In the genomic region with DNA sequence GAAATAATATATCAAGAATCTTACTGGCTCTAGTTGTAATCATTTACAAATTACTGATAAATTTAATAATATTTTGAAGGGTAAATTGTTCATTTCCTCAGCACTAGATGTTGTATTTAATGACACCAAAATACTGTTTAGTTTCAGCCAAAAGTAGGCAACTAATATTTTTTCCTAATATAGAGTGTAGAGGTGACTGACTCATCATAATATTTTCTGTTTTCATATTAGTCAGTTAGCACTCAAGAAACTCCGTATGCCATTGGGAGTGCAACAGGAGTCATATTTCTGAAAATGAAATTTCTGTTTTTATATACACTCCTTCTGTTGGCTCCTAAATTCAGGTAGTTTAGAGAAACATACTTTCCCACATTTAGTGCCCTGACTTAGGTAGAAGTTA, we compare ENCODE assay signal across 1 cellular context.
A peak's percentile ranks its signal among the peaks of the same experiment; 100 is the strongest.
TF ChIP-seq lines count a peak whose summit lies in the region.

No MANE protein-coding gene starts in this region.

TF ChIP-seq in GM12878, 131 proteins besides CTCF, POLR2A, EP300 and RAD21 (continued from another document and continues in another):
- TF ChIP-seq, protein P1, sequence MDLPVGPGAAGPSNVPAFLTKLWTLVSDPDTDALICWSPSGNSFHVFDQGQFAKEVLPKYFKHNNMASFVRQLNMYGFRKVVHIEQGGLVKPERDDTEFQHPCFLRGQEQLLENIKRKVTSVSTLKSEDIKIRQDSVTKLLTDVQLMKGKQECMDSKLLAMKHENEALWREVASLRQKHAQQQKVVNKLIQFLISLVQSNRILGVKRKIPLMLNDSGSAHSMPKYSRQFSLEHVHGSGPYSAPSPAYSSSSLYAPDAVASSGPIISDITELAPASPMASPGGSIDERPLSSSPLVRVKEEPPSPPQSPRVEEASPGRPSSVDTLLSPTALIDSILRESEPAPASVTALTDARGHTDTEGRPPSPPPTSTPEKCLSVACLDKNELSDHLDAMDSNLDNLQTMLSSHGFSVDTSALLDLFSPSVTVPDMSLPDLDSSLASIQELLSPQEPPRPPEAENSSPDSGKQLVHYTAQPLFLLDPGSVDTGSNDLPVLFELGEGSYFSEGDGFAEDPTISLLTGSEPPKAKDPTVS (IDR thresholded peaks at IDR 0.05; ENCODE audit: low read depth, low read length) = no peak
- no peak for TF ChIP-seq MXI1 (IDR thresholded peaks at IDR 0.05; ENCODE audit: low read depth, low read length)
- peak; percentile 55 for TF ChIP-seq MEF2B (IDR thresholded peaks at IDR 0.05; ENCODE audit: partially characterized antibody, poor library complexity, severe bottlenecking)
- TF ChIP-seq FOS (IDR thresholded peaks at IDR 0.05; ENCODE audit: borderline replicate concordance, extremely low read depth, insufficient read length) = no peak
- TF ChIP-seq IRF4 (IDR thresholded peaks at IDR 0.05; ENCODE audit: low read depth, low read length) = no peak
- peak; percentile 71; the same call in 1 of the 2 replicates for TF ChIP-seq FOXM1 (IDR thresholded peaks at IDR 0.05; ENCODE audit: low read depth, low read length)
- TF ChIP-seq, protein P2, sequence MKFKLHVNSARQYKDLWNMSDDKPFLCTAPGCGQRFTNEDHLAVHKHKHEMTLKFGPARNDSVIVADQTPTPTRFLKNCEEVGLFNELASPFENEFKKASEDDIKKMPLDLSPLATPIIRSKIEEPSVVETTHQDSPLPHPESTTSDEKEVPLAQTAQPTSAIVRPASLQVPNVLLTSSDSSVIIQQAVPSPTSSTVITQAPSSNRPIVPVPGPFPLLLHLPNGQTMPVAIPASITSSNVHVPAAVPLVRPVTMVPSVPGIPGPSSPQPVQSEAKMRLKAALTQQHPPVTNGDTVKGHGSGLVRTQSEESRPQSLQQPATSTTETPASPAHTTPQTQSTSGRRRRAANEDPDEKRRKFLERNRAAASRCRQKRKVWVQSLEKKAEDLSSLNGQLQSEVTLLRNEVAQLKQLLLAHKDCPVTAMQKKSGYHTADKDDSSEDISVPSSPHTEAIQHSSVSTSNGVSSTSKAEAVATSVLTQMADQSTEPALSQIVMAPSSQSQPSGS (IDR thresholded peaks at IDR 0.05; ENCODE audit: low read length) = peak; percentile 64
- TF ChIP-seq, protein P3, sequence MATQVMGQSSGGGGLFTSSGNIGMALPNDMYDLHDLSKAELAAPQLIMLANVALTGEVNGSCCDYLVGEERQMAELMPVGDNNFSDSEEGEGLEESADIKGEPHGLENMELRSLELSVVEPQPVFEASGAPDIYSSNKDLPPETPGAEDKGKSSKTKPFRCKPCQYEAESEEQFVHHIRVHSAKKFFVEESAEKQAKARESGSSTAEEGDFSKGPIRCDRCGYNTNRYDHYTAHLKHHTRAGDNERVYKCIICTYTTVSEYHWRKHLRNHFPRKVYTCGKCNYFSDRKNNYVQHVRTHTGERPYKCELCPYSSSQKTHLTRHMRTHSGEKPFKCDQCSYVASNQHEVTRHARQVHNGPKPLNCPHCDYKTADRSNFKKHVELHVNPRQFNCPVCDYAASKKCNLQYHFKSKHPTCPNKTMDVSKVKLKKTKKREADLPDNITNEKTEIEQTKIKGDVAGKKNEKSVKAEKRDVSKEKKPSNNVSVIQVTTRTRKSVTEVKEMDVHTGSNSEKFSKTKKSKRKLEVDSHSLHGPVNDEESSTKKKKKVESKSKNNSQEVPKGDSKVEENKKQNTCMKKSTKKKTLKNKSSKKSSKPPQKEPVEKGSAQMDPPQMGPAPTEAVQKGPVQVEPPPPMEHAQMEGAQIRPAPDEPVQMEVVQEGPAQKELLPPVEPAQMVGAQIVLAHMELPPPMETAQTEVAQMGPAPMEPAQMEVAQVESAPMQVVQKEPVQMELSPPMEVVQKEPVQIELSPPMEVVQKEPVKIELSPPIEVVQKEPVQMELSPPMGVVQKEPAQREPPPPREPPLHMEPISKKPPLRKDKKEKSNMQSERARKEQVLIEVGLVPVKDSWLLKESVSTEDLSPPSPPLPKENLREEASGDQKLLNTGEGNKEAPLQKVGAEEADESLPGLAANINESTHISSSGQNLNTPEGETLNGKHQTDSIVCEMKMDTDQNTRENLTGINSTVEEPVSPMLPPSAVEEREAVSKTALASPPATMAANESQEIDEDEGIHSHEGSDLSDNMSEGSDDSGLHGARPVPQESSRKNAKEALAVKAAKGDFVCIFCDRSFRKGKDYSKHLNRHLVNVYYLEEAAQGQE (IDR thresholded peaks at IDR 0.05; ENCODE audit: low read depth, low read length) = no peak
- TF ChIP-seq ETV6 (conservative IDR thresholded peaks at IDR 0.05 in 1 of 2, IDR thresholded peaks at IDR 0.05 in 1 of 2; ENCODE audit: borderline replicate concordance in 1 of 2, low read depth in 1 of 2) = no peak
- TF ChIP-seq, protein P4, sequence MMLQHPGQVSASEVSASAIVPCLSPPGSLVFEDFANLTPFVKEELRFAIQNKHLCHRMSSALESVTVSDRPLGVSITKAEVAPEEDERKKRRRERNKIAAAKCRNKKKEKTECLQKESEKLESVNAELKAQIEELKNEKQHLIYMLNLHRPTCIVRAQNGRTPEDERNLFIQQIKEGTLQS (IDR thresholded peaks at IDR 0.05; ENCODE audit: borderline replicate concordance, extremely low read depth, low read depth, low read length) = no peak
- TF ChIP-seq DPF2 (IDR thresholded peaks at IDR 0.05) = 0 out of 2 replicates have a peak, but pooled peaks have one; percentile 28
- TF ChIP-seq RB1 (IDR thresholded peaks at IDR 0.05; ENCODE audit: borderline replicate concordance) = no peak
- TF ChIP-seq JUND (IDR thresholded peaks at IDR 0.05; ENCODE audit: low read depth, low read length) = no peak
- TF ChIP-seq ZSCAN29 (IDR thresholded peaks at IDR 0.05) = no peak
- TF ChIP-seq NR2C1 (IDR thresholded peaks at IDR 0.05) = no peak
- TF ChIP-seq MEF2A (IDR thresholded peaks at IDR 0.05; ENCODE audit: insufficient read depth, low read depth, low read length) = peak; percentile 79
- no peak for TF ChIP-seq STAT3 (IDR thresholded peaks at IDR 0.05; ENCODE audit: low read depth, low read length)
- TF ChIP-seq MYC (IDR thresholded peaks at IDR 0.05; ENCODE audit: insufficient read depth, insufficient read length, insufficient replicate concordance, low read length, severe bottlenecking) = no peak
- TF ChIP-seq JUNB (IDR thresholded peaks at IDR 0.05) = peak; percentile 91
- TF ChIP-seq RUNX3 (IDR thresholded peaks at IDR 0.05; ENCODE audit: low read length) = peak; percentile 50; the same call in 1 of the 2 replicates
- peak; percentile 88 for TF ChIP-seq NFIC (IDR thresholded peaks at IDR 0.05; ENCODE audit: low read depth, low read length)
- peak; percentile 24 to 70; a peak in 3 of 4 replicates for TF ChIP-seq IKZF2 (IDR thresholded peaks at IDR 0.05)
- no peak for TF ChIP-seq SUPT20H (IDR thresholded peaks at IDR 0.05; ENCODE audit: borderline replicate concordance, control insufficient read depth, low read depth, low read length)
- TF ChIP-seq STAT1 (conservative IDR thresholded peaks at IDR 0.05) = no peak
- no peak for TF ChIP-seq SREBF2 (IDR thresholded peaks at IDR 0.05; ENCODE audit: low read length)
- TF ChIP-seq MYB (IDR thresholded peaks at IDR 0.05; ENCODE audit: borderline replicate concordance, low read depth, low read length) = no peak
- no peak for TF ChIP-seq KDM1A (IDR thresholded peaks at IDR 0.05; ENCODE audit: borderline replicate concordance)
- no peak for TF ChIP-seq PAX5 (IDR thresholded peaks at IDR 0.05; ENCODE audit: borderline replicate concordance, low read depth, low read length)
- TF ChIP-seq, protein P5, sequence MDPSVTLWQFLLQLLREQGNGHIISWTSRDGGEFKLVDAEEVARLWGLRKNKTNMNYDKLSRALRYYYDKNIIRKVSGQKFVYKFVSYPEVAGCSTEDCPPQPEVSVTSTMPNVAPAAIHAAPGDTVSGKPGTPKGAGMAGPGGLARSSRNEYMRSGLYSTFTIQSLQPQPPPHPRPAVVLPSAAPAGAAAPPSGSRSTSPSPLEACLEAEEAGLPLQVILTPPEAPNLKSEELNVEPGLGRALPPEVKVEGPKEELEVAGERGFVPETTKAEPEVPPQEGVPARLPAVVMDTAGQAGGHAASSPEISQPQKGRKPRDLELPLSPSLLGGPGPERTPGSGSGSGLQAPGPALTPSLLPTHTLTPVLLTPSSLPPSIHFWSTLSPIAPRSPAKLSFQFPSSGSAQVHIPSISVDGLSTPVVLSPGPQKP (IDR thresholded peaks at IDR 0.05; ENCODE audit: low read depth, low read length) = no peak
- TF ChIP-seq, protein P6, sequence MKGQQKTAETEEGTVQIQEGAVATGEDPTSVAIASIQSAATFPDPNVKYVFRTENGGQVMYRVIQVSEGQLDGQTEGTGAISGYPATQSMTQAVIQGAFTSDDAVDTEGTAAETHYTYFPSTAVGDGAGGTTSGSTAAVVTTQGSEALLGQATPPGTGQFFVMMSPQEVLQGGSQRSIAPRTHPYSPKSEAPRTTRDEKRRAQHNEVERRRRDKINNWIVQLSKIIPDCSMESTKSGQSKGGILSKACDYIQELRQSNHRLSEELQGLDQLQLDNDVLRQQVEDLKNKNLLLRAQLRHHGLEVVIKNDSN (IDR thresholded peaks at IDR 0.05; ENCODE audit: borderline replicate concordance, extremely low read length, insufficient read depth, low read depth, low read length) = no peak
- TF ChIP-seq, protein P7, sequence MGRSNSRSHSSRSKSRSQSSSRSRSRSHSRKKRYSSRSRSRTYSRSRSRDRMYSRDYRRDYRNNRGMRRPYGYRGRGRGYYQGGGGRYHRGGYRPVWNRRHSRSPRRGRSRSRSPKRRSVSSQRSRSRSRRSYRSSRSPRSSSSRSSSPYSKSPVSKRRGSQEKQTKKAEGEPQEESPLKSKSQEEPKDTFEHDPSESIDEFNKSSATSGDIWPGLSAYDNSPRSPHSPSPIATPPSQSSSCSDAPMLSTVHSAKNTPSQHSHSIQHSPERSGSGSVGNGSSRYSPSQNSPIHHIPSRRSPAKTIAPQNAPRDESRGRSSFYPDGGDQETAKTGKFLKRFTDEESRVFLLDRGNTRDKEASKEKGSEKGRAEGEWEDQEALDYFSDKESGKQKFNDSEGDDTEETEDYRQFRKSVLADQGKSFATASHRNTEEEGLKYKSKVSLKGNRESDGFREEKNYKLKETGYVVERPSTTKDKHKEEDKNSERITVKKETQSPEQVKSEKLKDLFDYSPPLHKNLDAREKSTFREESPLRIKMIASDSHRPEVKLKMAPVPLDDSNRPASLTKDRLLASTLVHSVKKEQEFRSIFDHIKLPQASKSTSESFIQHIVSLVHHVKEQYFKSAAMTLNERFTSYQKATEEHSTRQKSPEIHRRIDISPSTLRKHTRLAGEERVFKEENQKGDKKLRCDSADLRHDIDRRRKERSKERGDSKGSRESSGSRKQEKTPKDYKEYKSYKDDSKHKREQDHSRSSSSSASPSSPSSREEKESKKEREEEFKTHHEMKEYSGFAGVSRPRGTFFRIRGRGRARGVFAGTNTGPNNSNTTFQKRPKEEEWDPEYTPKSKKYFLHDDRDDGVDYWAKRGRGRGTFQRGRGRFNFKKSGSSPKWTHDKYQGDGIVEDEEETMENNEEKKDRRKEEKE (IDR thresholded peaks at IDR 0.05) = no peak
- TF ChIP-seq, protein P8, sequence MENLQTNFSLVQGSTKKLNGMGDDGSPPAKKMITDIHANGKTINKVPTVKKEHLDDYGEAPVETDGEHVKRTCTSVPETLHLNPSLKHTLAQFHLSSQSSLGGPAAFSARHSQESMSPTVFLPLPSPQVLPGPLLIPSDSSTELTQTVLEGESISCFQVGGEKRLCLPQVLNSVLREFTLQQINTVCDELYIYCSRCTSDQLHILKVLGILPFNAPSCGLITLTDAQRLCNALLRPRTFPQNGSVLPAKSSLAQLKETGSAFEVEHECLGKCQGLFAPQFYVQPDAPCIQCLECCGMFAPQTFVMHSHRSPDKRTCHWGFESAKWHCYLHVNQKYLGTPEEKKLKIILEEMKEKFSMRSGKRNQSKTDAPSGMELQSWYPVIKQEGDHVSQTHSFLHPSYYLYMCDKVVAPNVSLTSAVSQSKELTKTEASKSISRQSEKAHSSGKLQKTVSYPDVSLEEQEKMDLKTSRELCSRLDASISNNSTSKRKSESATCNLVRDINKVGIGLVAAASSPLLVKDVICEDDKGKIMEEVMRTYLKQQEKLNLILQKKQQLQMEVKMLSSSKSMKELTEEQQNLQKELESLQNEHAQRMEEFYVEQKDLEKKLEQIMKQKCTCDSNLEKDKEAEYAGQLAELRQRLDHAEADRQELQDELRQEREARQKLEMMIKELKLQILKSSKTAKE (IDR thresholded peaks at IDR 0.05; ENCODE audit: low read depth, poor library complexity, severe bottlenecking) = no peak
- TF ChIP-seq, protein P9, sequence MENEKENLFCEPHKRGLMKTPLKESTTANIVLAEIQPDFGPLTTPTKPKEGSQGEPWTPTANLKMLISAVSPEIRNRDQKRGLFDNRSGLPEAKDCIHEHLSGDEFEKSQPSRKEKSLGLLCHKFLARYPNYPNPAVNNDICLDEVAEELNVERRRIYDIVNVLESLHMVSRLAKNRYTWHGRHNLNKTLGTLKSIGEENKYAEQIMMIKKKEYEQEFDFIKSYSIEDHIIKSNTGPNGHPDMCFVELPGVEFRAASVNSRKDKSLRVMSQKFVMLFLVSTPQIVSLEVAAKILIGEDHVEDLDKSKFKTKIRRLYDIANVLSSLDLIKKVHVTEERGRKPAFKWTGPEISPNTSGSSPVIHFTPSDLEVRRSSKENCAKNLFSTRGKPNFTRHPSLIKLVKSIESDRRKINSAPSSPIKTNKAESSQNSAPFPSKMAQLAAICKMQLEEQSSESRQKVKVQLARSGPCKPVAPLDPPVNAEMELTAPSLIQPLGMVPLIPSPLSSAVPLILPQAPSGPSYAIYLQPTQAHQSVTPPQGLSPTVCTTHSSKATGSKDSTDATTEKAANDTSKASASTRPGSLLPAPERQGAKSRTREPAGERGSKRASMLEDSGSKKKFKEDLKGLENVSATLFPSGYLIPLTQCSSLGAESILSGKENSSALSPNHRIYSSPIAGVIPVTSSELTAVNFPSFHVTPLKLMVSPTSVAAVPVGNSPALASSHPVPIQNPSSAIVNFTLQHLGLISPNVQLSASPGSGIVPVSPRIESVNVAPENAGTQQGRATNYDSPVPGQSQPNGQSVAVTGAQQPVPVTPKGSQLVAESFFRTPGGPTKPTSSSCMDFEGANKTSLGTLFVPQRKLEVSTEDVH (IDR thresholded peaks at IDR 0.05; ENCODE audit: low read depth, partially characterized antibody) = no peak
- no peak for TF ChIP-seq BHLHE40 (IDR thresholded peaks at IDR 0.05; ENCODE audit: borderline replicate concordance in 1 of 2, low read depth in 2 of 2, low read length in 1 of 2)
- no peak for TF ChIP-seq RCOR1 (conservative IDR thresholded peaks at IDR 0.05; ENCODE audit: low read depth, low read length)
- peak; percentile 50; the same call in 1 of the 2 replicates for TF ChIP-seq IKZF1 (conservative IDR thresholded peaks at IDR 0.05)
- TF ChIP-seq LARP7 (IDR thresholded peaks at IDR 0.05) = no peak
- TF ChIP-seq WRNIP1 (IDR thresholded peaks at IDR 0.05; ENCODE audit: borderline replicate concordance, low read depth, low read length) = no peak
- TF ChIP-seq RELA (IDR thresholded peaks at IDR 0.05; ENCODE audit: borderline replicate concordance, partially characterized antibody) = no peak
- no peak for TF ChIP-seq CHD4 (IDR thresholded peaks at IDR 0.05)
